ENCODE assay signal across 14 cellular contexts in the genomic region with DNA sequence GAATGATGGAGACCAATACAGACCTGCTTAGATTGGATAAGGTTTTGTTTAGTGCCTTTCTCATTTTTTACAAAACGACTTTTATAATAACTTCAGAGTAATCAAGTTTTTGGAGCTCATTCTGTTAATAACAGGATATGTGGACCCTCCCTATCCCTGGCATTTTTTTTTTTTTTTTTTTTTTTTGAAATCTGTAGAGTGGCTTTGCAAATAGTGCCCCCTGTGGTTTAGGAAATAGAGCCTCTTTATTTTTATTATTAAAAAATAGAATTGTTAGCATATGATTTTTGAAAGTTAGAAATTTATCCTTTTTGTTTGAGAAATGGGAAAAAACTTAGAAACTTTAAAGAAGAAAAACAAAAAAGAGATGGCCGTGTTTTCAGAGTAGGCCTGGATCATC. TPM values are rescaled to one million over a fixed set of nuclear protein-coding genes. Genes with fewer than 3 reads are reported as not detected.
DNase-seq lines count a peak whose midpoint lies in the region; ATAC-seq and TF ChIP-seq lines count a peak whose summit lies in the region.
"Had no signal": no experiment of that assay in that cellular context is flagged by ENCODE, and none has a peak within 500 bp of the region (broad histone marks: within the 10 kb centered on the region; RNA-seq: fewer than 3 reads in every experiment).

No MANE protein-coding gene starts in this region.

- no peaks in the 10 kb centered on the region for H3K9me3 ChIP-seq in gastroesophageal sphincter
- H3K9me3 ChIP-seq in gastrocnemius medialis: no peaks in the 10 kb centered on the region
- H3K9me3 ChIP-seq: colonic mucosa had no signal

- in situ Hi-C loops in SK-MEL-5 (cut with HindIII; ENCODE audit: low pct_unique_long_range_greater_than_20kb, low sequenced_read_pairs): no loop called here
- in situ Hi-C loops in gastrocnemius medialis (cut with MboI; ENCODE audit: low sequenced_read_pairs in 4 of 4): loop anchor here in 1 of 4 donors (25.0 kb wide), 1 partner anchor 607 kb away; a partner anchor contains a TSS

- WGBS in gastroesophageal sphincter (ENCODE audit: low coverage in 1 of 2), 2 donors: 71 to 85% methylated on average over 2 of the region's 2 CpGs

- H3K27me3 ChIP-seq in gastroesophageal sphincter (no peaks in the 10 kb centered on the region), gastrocnemius medialis (no peaks in the 10 kb centered on the region)
- H3K27me3 ChIP-seq: colonic mucosa had no signal

- ATAC-seq in gastroesophageal sphincter: no peak
- no peak for ATAC-seq in gastrocnemius medialis
- ATAC-seq: activated CD4-positive, CD25-positive, alpha-beta regulatory T cell treated with anti-CD3 and anti-CD28 coated beads, Interleukin-2, amount 50 U/mL, for 24 hours had no signal

- no peak overlapping the region for H3K27ac ChIP-seq in 22Rv1
- no peak overlapping the region for H3K27ac ChIP-seq in gastroesophageal sphincter
- H3K27ac ChIP-seq in gastrocnemius medialis: no peak overlapping the region
- H3K27ac ChIP-seq: colonic mucosa had no signal

- intact Hi-C loops in gastrocnemius medialis (cut with DNase I; ENCODE audit: low total_unique reads): no loop called here

- peaks cover 0 to 2% of the 10 kb centered on the region in 2 donors for H3K36me3 ChIP-seq in gastroesophageal sphincter
- peaks cover 0 to 4% of the 10 kb centered on the region in 2 donors for H3K36me3 ChIP-seq in gastrocnemius medialis
- H3K36me3 ChIP-seq: colonic mucosa had no signal

- H3K4me3 ChIP-seq in gastroesophageal sphincter: no peak overlapping the region
- H3K4me3 ChIP-seq in gastrocnemius medialis: no peak overlapping the region
- H3K4me3 ChIP-seq: colonic mucosa had no signal

- TF ChIP-seq CTCF in 22Rv1 (IDR thresholded peaks at IDR 0.05): peak; percentile 36; the same call in 1 of the 2 replicates
- TF ChIP-seq CTCF in GM12874 (IDR thresholded peaks at IDR 0.05; ENCODE audit: insufficient read depth, low read depth, low read length): peak; percentile 12; the same call in 1 of the 2 replicates
- peak in 3 of 4 experiments; percentile 16 to 43 (median 32) for TF ChIP-seq CTCF in gastroesophageal sphincter (IDR thresholded peaks at IDR 0.05)
- TF ChIP-seq CTCF in gastrocnemius medialis (IDR thresholded peaks at IDR 0.05 in 4 of 5, conservative IDR thresholded peaks at IDR 0.05 in 1 of 5): peak in 1 of 5 experiments; percentile 42

- TF ChIP-seq POLR2A in gastroesophageal sphincter (IDR thresholded peaks at IDR 0.05): no peak
- no peak for TF ChIP-seq POLR2A in gastrocnemius medialis (IDR thresholded peaks at IDR 0.05)

- H3K4me1 ChIP-seq in gastroesophageal sphincter (peaks cover 0 to 49% (median 5%) of the 10 kb centered on the region in 3 donors), gastrocnemius medialis (peaks cover 36 to 55% of the 10 kb centered on the region in 2 donors)
- H3K4me1 ChIP-seq: colonic mucosa had no signal

- TF ChIP-seq EP300 in gastroesophageal sphincter (IDR thresholded peaks at IDR 0.05): no peak

- DNase-seq in SK-MEL-5 (ENCODE audit: low read depth, low spot score) (peak; percentile 26), gastrocnemius medialis (no peak), DMS 273 (lab: John Stamatoyannopoulos, UW; ENCODE audit: unreplicated experiment) (no peak), NCI-H446 (lab: John Stamatoyannopoulos, UW) (no peak), hypothalamus (lab: John Stamatoyannopoulos, UW) (no peak)
- DNase-seq: activated effector memory CD4-positive, alpha-beta T cell treated with anti-CD3 and anti-CD28 coated beads, Interleukin-2, amount 50 U/mL, for 16 hours; colonic mucosa; NCI-H1930; RPMI8226 had no signal

RNA-seq across cellular contexts. Expression of a gene that starts 11.4 kb away (rescaled TPM):
- total RNA-seq in SK-MEL-5 (2014; rRNA removed; shearing (Covaris generic)): 18.5 and 21.3 TPM in 2 replicates
- 5.6 and 9.3 TPM in 2 replicates for polyA plus RNA-seq in SK-MEL-5 (2015; cell fraction: cytosol; rRNA removed)
- 13.1 and 16.1 TPM in 2 replicates for polyA plus RNA-seq in SK-MEL-5 (2015; cell fraction: nucleus; rRNA removed)
- total RNA-seq in gastroesophageal sphincter (10 to 100 TPM; 29.1 to 52.8 (median 35.9) TPM), gastrocnemius medialis (10 to 100 TPM; 26.7 to 45.1 (median 29.4) TPM)

RNA-seq across cellular contexts. Expression of a gene that starts 49.7 kb away (rescaled TPM):
- not detected in 2 replicates for total RNA-seq in SK-MEL-5 (2014; rRNA removed; shearing (Covaris generic))
- 0.25 and 0.32 TPM in 2 replicates for polyA plus RNA-seq in SK-MEL-5 (2015; cell fraction: cytosol; rRNA removed)
- polyA plus RNA-seq in SK-MEL-5 (2015; cell fraction: nucleus; rRNA removed): 0.19 and 0.80 TPM in 2 replicates
- total RNA-seq in gastroesophageal sphincter (1 to 10 TPM; 1.4 to 7.7 (median 2.5) TPM), gastrocnemius medialis (1 to 10 TPM in 2 of 4 donors, under 1 TPM in 2; 0.53 to 2.7 (median 1.4) TPM)
- total RNA-seq: CD4-positive, CD25-positive, alpha-beta regulatory T cell had no signal
- polyA plus RNA-seq: CD4-positive, CD25-positive, alpha-beta regulatory T cell had no signal
